8 cellular contexts compared by ENCODE assay signal in genomic region chr15:100114526-100114925, GRCh38.
A peak's percentile ranks its signal among the peaks of the same experiment; 100 is the strongest.
DNase-seq lines count a peak whose midpoint lies in the region; ATAC-seq and TF ChIP-seq lines count a peak whose summit lies in the region.

No MANE protein-coding gene starts in this region.

- H3K4me1 Mint-ChIP-seq in stimulated activated naive CD8-positive, alpha-beta T cell treated with anti-CD3 and anti-CD28 coated beads, Interleukin-15, Interleukin-2, amounts not matched to agents 100 ng/mL and 50 ng/mL, for 24 hours (ENCODE audit: low read depth) = peaks cover 31% of the 10 kb centered on the region
- H3K4me1 Mint-ChIP-seq in stimulated activated naive CD8-positive, alpha-beta T cell treated with anti-CD3 and anti-CD28 coated beads, Interleukin-15, amount 100 ng/mL, for 72 hours = peaks cover 44% of the 10 kb centered on the region
- peaks cover 57% of the 10 kb centered on the region for H3K4me1 Mint-ChIP-seq in neural crest cell

- no peaks in the 10 kb centered on the region for H3K36me3 Mint-ChIP-seq in stimulated activated naive CD8-positive, alpha-beta T cell treated with anti-CD3 and anti-CD28 coated beads, Interleukin-15, Interleukin-2, amounts not matched to agents 100 ng/mL and 50 ng/mL, for 24 hours (ENCODE audit: low read depth)
- H3K36me3 Mint-ChIP-seq in neural crest cell (ENCODE audit: low read depth) = peaks cover 6% of the 10 kb centered on the region

- peak overlapping the region in 1 of 2 donors; percentile 13 for H3K4me3 ChIP-seq in aorta (ENCODE audit: low read length in 2 of 2)

- H3K27me3 Mint-ChIP-seq in stimulated activated naive CD8-positive, alpha-beta T cell treated with anti-CD3 and anti-CD28 coated beads, Interleukin-15, Interleukin-2, amounts not matched to agents 100 ng/mL and 50 ng/mL, for 24 hours = no peaks in the 10 kb centered on the region
- no peaks in the 10 kb centered on the region for H3K27me3 Mint-ChIP-seq in stimulated activated naive CD8-positive, alpha-beta T cell treated with anti-CD3 and anti-CD28 coated beads, Interleukin-15, amount 100 ng/mL, for 72 hours
- no peaks in the 10 kb centered on the region for H3K27me3 Mint-ChIP-seq in neural crest cell (ENCODE audit: low read depth)

- peaks cover 0 to 4% of the 10 kb centered on the region in 2 donors for H3K4me1 ChIP-seq in aorta (ENCODE audit: control insufficient read depth in 1 of 2, insufficient read depth in 2 of 2, low read length in 2 of 2)

- H3K9me3 ChIP-seq in aorta (ENCODE audit: control insufficient read depth, low read length) = no peaks in the 10 kb centered on the region

- H3K36me3 ChIP-seq in aorta (ENCODE audit: control insufficient read depth in 1 of 2, insufficient read depth in 2 of 2, low read length in 1 of 2) = no peaks in the 10 kb centered on the region

- H3K27me3 ChIP-seq in aorta (ENCODE audit: control insufficient read depth in 1 of 2, insufficient read depth in 2 of 2, low read length in 1 of 2) = no peaks in the 10 kb centered on the region

- no peak overlapping the region for H3K4me3 Mint-ChIP-seq in stimulated activated naive CD8-positive, alpha-beta T cell treated with anti-CD3 and anti-CD28 coated beads, Interleukin-15, Interleukin-2, amounts not matched to agents 100 ng/mL and 50 ng/mL, for 24 hours
- H3K4me3 Mint-ChIP-seq in stimulated activated naive CD8-positive, alpha-beta T cell treated with anti-CD3 and anti-CD28 coated beads, Interleukin-15, amount 100 ng/mL, for 72 hours = peak overlapping the region in 1 of 2 donors; percentile 64
- H3K4me3 Mint-ChIP-seq in neural crest cell = peak overlapping the region; percentile 62

- ATAC-seq in stimulated activated naive CD8-positive, alpha-beta T cell treated with anti-CD3 and anti-CD28 coated beads, Interleukin-15, amount 100 ng/mL, for 72 hours = no peak
- peak; percentile 27 for ATAC-seq in aorta (ENCODE audit: low FRiP score)

- intact Hi-C loops in aorta (cut with DNase I) = loop anchor here (1.0 to 5.0 kb wide), 2 partner anchors 81 to 82 kb away; no protein-coding TSS in a partner anchor

- TF ChIP-seq CTCF in neural crest cell (conservative IDR thresholded peaks at IDR 0.05) = no peak

- peak overlapping the region; percentile 98 to 99 for H3K27ac ChIP-seq in aorta (ENCODE audit: low read depth in 1 of 2, low read length in 2 of 2)

- H3K27ac Mint-ChIP-seq in stimulated activated naive CD8-positive, alpha-beta T cell treated with anti-CD3 and anti-CD28 coated beads, Interleukin-15, Interleukin-2, amounts not matched to agents 100 ng/mL and 50 ng/mL, for 24 hours = peak overlapping the region; percentile 37
- H3K27ac Mint-ChIP-seq in stimulated activated naive CD8-positive, alpha-beta T cell treated with anti-CD3 and anti-CD28 coated beads, Interleukin-15, amount 100 ng/mL, for 72 hours = no peak overlapping the region
- peak overlapping the region; percentile 95 for H3K27ac Mint-ChIP-seq in neural crest cell (ENCODE audit: unreplicated experiment)

- 4% methylated on average over 11 of the region's 11 CpGs for WGBS in aorta, 2 donors

- DNase-seq in stimulated activated naive CD8-positive, alpha-beta T cell treated with anti-CD3 and anti-CD28 coated beads, Interleukin-15, amount 100 ng/mL, for 72 hours = no peak
- peak; percentile 57 for DNase-seq in fibroblast of peridontal ligament (ENCODE audit: extremely low read depth)
- no peak for DNase-seq in neural crest cell (ENCODE audit: low read depth, low spot score)
- DNase-seq in aorta = peak in 1 of 2 donors; percentile 30
- DNase-seq in stimulated activated naive CD4-positive, alpha-beta T cell treated with Interleukin-2 at 50 U/mL for 16 hours (lab: John Stamatoyannopoulos, UW) = no peak
- no peak for DNase-seq in pons (ENCODE audit: low spot score)
- DNase-seq in kidney glomerular epithelial cell (lab: John Stamatoyannopoulos, UW) = no peak

- H3K9me3 Mint-ChIP-seq in stimulated activated naive CD8-positive, alpha-beta T cell treated with anti-CD3 and anti-CD28 coated beads, Interleukin-15, Interleukin-2, amounts not matched to agents 100 ng/mL and 50 ng/mL, for 24 hours = no peaks in the 10 kb centered on the region
- peaks cover 0 to under 1% of the 10 kb centered on the region in 2 donors for H3K9me3 Mint-ChIP-seq in stimulated activated naive CD8-positive, alpha-beta T cell treated with anti-CD3 and anti-CD28 coated beads, Interleukin-15, amount 100 ng/mL, for 72 hours
- H3K9me3 Mint-ChIP-seq in neural crest cell = peaks cover 4% of the 10 kb centered on the region

Comparison
In these comparisons a context has a peak if more than half of its experiments do, and no peak if none do; other contexts are left out.
1. H3K27ac Mint-ChIP-seq: peak in stimulated activated naive CD8-positive, alpha-beta T cell treated with anti-CD3 and anti-CD28 coated beads, Interleukin-15, Interleukin-2, amounts not matched to agents 100 ng/mL and 50 ng/mL, for 24 hours (single experiment) and neural crest cell (single experiment); none in stimulated activated naive CD8-positive, alpha-beta T cell treated with anti-CD3 and anti-CD28 coated beads, Interleukin-15, amount 100 ng/mL, for 72 hours (0 of 2).